ENCODE assay signal across 21 cellular contexts in genomic region chr11:25891960-25892359, GRCh38.
DNase-seq lines count a peak whose midpoint lies in the region; ATAC-seq, FAIRE-seq and TF ChIP-seq lines count a peak whose summit lies in the region.
"Had no signal": no experiment of that assay in that cellular context is flagged by ENCODE, and none has a peak within 500 bp of the region (broad histone marks: within the 10 kb centered on the region; RNA-seq: fewer than 3 reads in every experiment).

No MANE protein-coding gene starts in this region.

- H3K27me3 ChIP-seq in HepG2 (ENCODE audit: control insufficient read depth in 1 of 2, insufficient read depth in 2 of 2, low read length in 2 of 2) (no peaks in the 10 kb centered on the region), right lobe of liver (no peaks in the 10 kb centered on the region), body of pancreas (no peaks in the 10 kb centered on the region)
- H3K27me3 ChIP-seq: BLaER1 treated with 17β-estradiol and CSF1 and Interleukin-3, amounts not matched to agents 10 nM and 100 nM had no signal

- CTCF ChIA-PET in HepG2 (lab: Yijun Ruan, JAX; ENCODE audit: low intra/inter-chr PET ratio, low total read pairs): no interaction called here

- H3K4me2 ChIP-seq in HepG2 (ENCODE audit: low read depth, low read length): no peak overlapping the region
- H3K4me2 ChIP-seq: A549; BLaER1 treated with 17β-estradiol and CSF1 and Interleukin-3, amounts not matched to agents 10 nM and 100 nM had no signal

- in situ Hi-C loops in HepG2 (cut with HindIII; ENCODE audit: extremely low pct_ligation_motif_present, low pct_unique_long_range_greater_than_20kb): no loop called here

- TF ChIP-seq POLR2A in HepG2 (IDR thresholded peaks at IDR 0.05; ENCODE audit: insufficient read depth in 1 of 2, low read depth in 2 of 2, low read length in 2 of 2): no peak
- TF ChIP-seq POLR2A in right lobe of liver (IDR thresholded peaks at IDR 0.05): no peak
- TF ChIP-seq POLR2A in body of pancreas (IDR thresholded peaks at IDR 0.05): no peak

- TF ChIP-seq CTCF in HepG2 (CRISPR knock-in tag; IDR thresholded peaks at IDR 0.05): no peak
- TF ChIP-seq CTCF in right lobe of liver (IDR thresholded peaks at IDR 0.05): no peak
- no peak for TF ChIP-seq CTCF in body of pancreas (IDR thresholded peaks at IDR 0.05)

- no peaks in the 10 kb centered on the region for H4K20me1 ChIP-seq in HepG2 (ENCODE audit: insufficient read depth, low read length)
- H4K20me1 ChIP-seq: BLaER1 treated with 17β-estradiol and CSF1 and Interleukin-3, amounts not matched to agents 10 nM and 100 nM had no signal

- no TSS peak for BruUV-seq in HepG2 (replicated peaks; lab: Mats Ljungman, UMichigan)

- intact Hi-C loops in HepG2 (cut with micrococcal nuclease; ENCODE audit: unreplicated experiment) (loop anchor here (5.0 kb wide), 1 partner anchor 1035 kb away; no protein-coding TSS in a partner anchor), right lobe of liver (cut with DNase I) (no loop called here), body of pancreas (cut with DNase I) (no loop called here)

- FAIRE-seq in HepG2 (lab: Jason Lieb, UNC): no peak
- FAIRE-seq in RCC 7860 (lab: Jason Lieb, UNC): no peak
- FAIRE-seq: A549, D721Med, GM12878, GM12892, GM18507 had no signal

- TF ChIP-seq RAD21 in HepG2 (CRISPR knock-in tag; IDR thresholded peaks at IDR 0.05): no peak

- TF ChIP-seq EP300 in HepG2 (IDR thresholded peaks at IDR 0.05; ENCODE audit: low read depth in 2 of 2, low read length in 2 of 2) (no peak), HepG2 (CRISPR knock-in tag; IDR thresholded peaks at IDR 0.05; ENCODE audit: borderline replicate concordance) (no peak)

- no peak overlapping the region for H3K4me3 ChIP-seq in HepG2 (replicated peaks in 1 of 3; ENCODE audit: insufficient read depth in 1 of 3, low read depth in 2 of 3, low read length in 3 of 3)
- H3K4me3 ChIP-seq in right lobe of liver: no peak overlapping the region
- no peak overlapping the region for H3K4me3 ChIP-seq in body of pancreas
- H3K4me3 ChIP-seq: A549; BLaER1 treated with 17β-estradiol and CSF1 and Interleukin-3, amounts not matched to agents 10 nM and 100 nM; GM12878 had no signal

- no peak for DNase-seq in HepG2 (ENCODE audit: low spot score)
- no peak for DNase-seq in right lobe of liver
- peak; percentile 7 for DNase-seq in RKO (ENCODE audit: low spot score)
- DNase-seq in renal cortical epithelial cell (ENCODE audit: low read depth): peak; percentile 27
- no peak for DNase-seq in RCC 7860 (ENCODE audit: low spot score)
- DNase-seq in body of pancreas: no peak
- DNase-seq: AML-193; Caco-2; Calu3; CD4-positive, alpha-beta T cell; CD8-positive, alpha-beta T cell; DMS79 treated with DMSO at 0.1 percent for 48 hours; GDM1 had no signal

- H3K9me3 ChIP-seq in HepG2 (ENCODE audit: low read length) (no peaks in the 10 kb centered on the region), right lobe of liver (no peaks in the 10 kb centered on the region), body of pancreas (no peaks in the 10 kb centered on the region)
- H3K9me3 ChIP-seq: BLaER1 treated with 17β-estradiol and CSF1 and Interleukin-3, amounts not matched to agents 10 nM and 100 nM; Caco-2 had no signal

- H3K4me1 ChIP-seq in HepG2 (ENCODE audit: insufficient read depth, low read length): no peaks in the 10 kb centered on the region
- no peaks in the 10 kb centered on the region for H3K4me1 ChIP-seq in right lobe of liver
- no peaks in the 10 kb centered on the region for H3K4me1 ChIP-seq in body of pancreas
- H3K4me1 ChIP-seq: A549; BLaER1 treated with 17β-estradiol and CSF1 and Interleukin-3, amounts not matched to agents 10 nM and 100 nM; Caco-2 had no signal

- POLR2A ChIA-PET in HepG2 (lab: Yijun Ruan, JAX): no interaction called here

- H3K9ac ChIP-seq in HepG2 (ENCODE audit: insufficient read depth, low read depth, low read length): no peak overlapping the region
- H3K9ac ChIP-seq: BLaER1 treated with 17β-estradiol and CSF1 and Interleukin-3, amounts not matched to agents 10 nM and 100 nM had no signal

- H2AFZ ChIP-seq in HepG2 (ENCODE audit: low read length): no peak overlapping the region

- no peak overlapping the region for H3K27ac ChIP-seq in HepG2 (ENCODE audit: extremely low read length, insufficient read depth, low read length)
- H3K27ac ChIP-seq in right lobe of liver: no peak overlapping the region
- no peak overlapping the region for H3K27ac ChIP-seq in body of pancreas
- H3K27ac ChIP-seq: 22Rv1; A549; BLaER1 treated with 17β-estradiol and CSF1 and Interleukin-3, amounts not matched to agents 10 nM and 100 nM; C4-2B had no signal

- no peaks in the 10 kb centered on the region for H3K79me2 ChIP-seq in HepG2 (ENCODE audit: insufficient read depth, low read length)

- 50% methylated on average over 1 of the region's 1 CpG for WGBS in HepG2 (ENCODE audit: low lambda C conversion rate)
- WGBS in right lobe of liver (ENCODE audit: insufficient coverage, low coverage, low lambda C conversion rate, missing lambda C conversion rate): 67% methylated on average over 1 of the region's 1 CpG
- 62 to 70% methylated on average over 1 of the region's 1 CpG for WGBS in body of pancreas, 2 donors

- H3K36me3 ChIP-seq in HepG2 (replicated peaks in 1 of 2; ENCODE audit: control insufficient read depth in 1 of 2, insufficient read depth in 2 of 2, low read length in 2 of 2): no peaks in the 10 kb centered on the region
- no peaks in the 10 kb centered on the region for H3K36me3 ChIP-seq in right lobe of liver
- no peaks in the 10 kb centered on the region for H3K36me3 ChIP-seq in body of pancreas (replicated peaks in 1 of 2; ENCODE audit: insufficient read depth in 1 of 2, low read depth in 2 of 2)
- H3K36me3 ChIP-seq: BLaER1 treated with 17β-estradiol and CSF1 and Interleukin-3, amounts not matched to agents 10 nM and 100 nM had no signal

- ATAC-seq in HepG2 (no peak), right lobe of liver (no peak), body of pancreas (no peak)
- ATAC-seq: A549; CD8-positive, alpha-beta T cell; GM12878 had no signal

TF ChIP-seq in HepG2, 621 proteins besides CTCF, POLR2A, EP300 and RAD21:
- TF ChIP-seq ZNF432 (CRISPR knock-in tag; IDR thresholded peaks at IDR 0.05; ENCODE audit: borderline replicate concordance) (no peak), ATF7 (IDR thresholded peaks at IDR 0.05) (peak; percentile 89), ATF7 (CRISPR knock-in tag; IDR thresholded peaks at IDR 0.05) (no peak)

Comparison
In these comparisons a context has a peak if more than half of its experiments do, and no peak if none do; other contexts are left out.
1. DNase-seq: peak in RKO (single experiment) and renal cortical epithelial cell (single experiment); none in HepG2 (single experiment), right lobe of liver (0 of 3), RCC 7860 (single experiment) and body of pancreas (0 of 4).